ENCODE assay signal across 8 cellular contexts in genomic region chr11:62554377-62554776, GRCh38. TPM values are rescaled to one million over a fixed set of nuclear protein-coding genes. Genes with fewer than 3 reads are reported as not detected.
DNase-seq lines count a peak whose midpoint lies in the region; ATAC-seq and TF ChIP-seq lines count a peak whose summit lies in the region.
"Had no signal": no experiment of that assay in that cellular context is flagged by ENCODE, and none has a peak within 500 bp of the region (broad histone marks: within the 10 kb centered on the region; RNA-seq: fewer than 3 reads in every experiment).

No MANE protein-coding gene starts in this region.

- no peak overlapping the region for H3K4me3 ChIP-seq in WERI-Rb-1 (ENCODE audit: low read depth, low read length)
- no peak overlapping the region for H3K4me3 ChIP-seq in gastroesophageal sphincter

- peaks cover 15 to 97% (median 65%) of the 10 kb centered on the region in 3 donors for H3K4me1 ChIP-seq in gastroesophageal sphincter

- DNase-seq in HFFc6 (no peak), WERI-Rb-1 (no peak), DMS79 (lab: John Stamatoyannopoulos, UW) (no peak), AML-193 (lab: John Stamatoyannopoulos, UW) (no peak)
- DNase-seq: NK-92 treated with Interleukin-12 subunit alpha and Interleukin-12 subunit beta, amount 100 ng/mL, for 24 hours had no signal

- H3K36me3 Mint-ChIP-seq in HFFc6 (ENCODE audit: low read depth), result peaks cover 10% of the 10 kb centered on the region
- H3K36me3 Mint-ChIP-seq in stimulated activated memory B cell treated with anti-CD40 and anti-IgM and Interleukin-4, amounts not matched to agents 10 μg/mL and 1 μg/mL and 100 μg/mL, for 72 hours, result peaks cover 9% of the 10 kb centered on the region

- no peaks in the 10 kb centered on the region for H3K9me3 Mint-ChIP-seq in HFFc6
- H3K9me3 Mint-ChIP-seq in stimulated activated memory B cell treated with anti-CD40 and anti-IgM and Interleukin-4, amounts not matched to agents 10 μg/mL and 1 μg/mL and 100 μg/mL, for 72 hours, result no peaks in the 10 kb centered on the region

- H3K36me3 ChIP-seq in WERI-Rb-1 (peaks cover 34% of the 10 kb centered on the region), gastroesophageal sphincter (peaks cover 0 to 14% of the 10 kb centered on the region in 2 donors)

- TF ChIP-seq POLR2A in gastroesophageal sphincter (IDR thresholded peaks at IDR 0.05), result no peak

- peak overlapping the region; percentile 98 for H3K27ac Mint-ChIP-seq in HFFc6
- peak overlapping the region; percentile 96 for H3K27ac Mint-ChIP-seq in stimulated activated memory B cell treated with anti-CD40 and anti-IgM and Interleukin-4, amounts not matched to agents 10 μg/mL and 1 μg/mL and 100 μg/mL, for 72 hours

- peaks cover 67% of the 10 kb centered on the region for H3K4me1 Mint-ChIP-seq in HFFc6 (ENCODE audit: low read depth)
- H3K4me1 Mint-ChIP-seq in stimulated activated memory B cell treated with anti-CD40 and anti-IgM and Interleukin-4, amounts not matched to agents 10 μg/mL and 1 μg/mL and 100 μg/mL, for 72 hours, result peaks cover 92% of the 10 kb centered on the region

- no peak for TF ChIP-seq EP300 in gastroesophageal sphincter (IDR thresholded peaks at IDR 0.05)

- peak overlapping the region; percentile 86 for H3K4me3 Mint-ChIP-seq in HFFc6
- H3K4me3 Mint-ChIP-seq in stimulated activated memory B cell treated with anti-CD40 and anti-IgM and Interleukin-4, amounts not matched to agents 10 μg/mL and 1 μg/mL and 100 μg/mL, for 72 hours, result no peak overlapping the region

- H3K27me3 ChIP-seq in WERI-Rb-1 (ENCODE audit: insufficient read depth, low read depth, severe bottlenecking), result no peaks in the 10 kb centered on the region
- H3K27me3 ChIP-seq in gastroesophageal sphincter, result no peaks in the 10 kb centered on the region

- WGBS in gastroesophageal sphincter (ENCODE audit: low coverage in 1 of 2), 2 donors, result no CpG with 5 or more reads among the region's 2 CpGs

- H3K27ac ChIP-seq in WERI-Rb-1, result peak overlapping the region; percentile 94; the same call in 1 of the 2 replicates
- H3K27ac ChIP-seq in gastroesophageal sphincter, result peak overlapping the region; percentile 93 to 98 (median 95)

- TF ChIP-seq CTCF in HFFc6 (IDR thresholded peaks at IDR 0.05) (no peak), WERI-Rb-1 (IDR thresholded peaks at IDR 0.05; ENCODE audit: low read depth, low read length) (no peak), gastroesophageal sphincter (IDR thresholded peaks at IDR 0.05) (no peak)

- H3K9me3 ChIP-seq in WERI-Rb-1 (ENCODE audit: severe bottlenecking) (no peaks in the 10 kb centered on the region), gastroesophageal sphincter (no peaks in the 10 kb centered on the region)

- H3K27me3 Mint-ChIP-seq in HFFc6 (ENCODE audit: insufficient read depth), result peaks cover 10% of the 10 kb centered on the region
- H3K27me3 Mint-ChIP-seq in stimulated activated memory B cell treated with anti-CD40 and anti-IgM and Interleukin-4, amounts not matched to agents 10 μg/mL and 1 μg/mL and 100 μg/mL, for 72 hours, result no peaks in the 10 kb centered on the region

- no peak for ATAC-seq in gastroesophageal sphincter
- no peak for ATAC-seq in stimulated activated memory B cell treated with anti-CD40 and anti-IgM and Interleukin-4, amounts not matched to agents 10 μg/mL and 1 μg/mL and 100 μg/mL, for 72 hours
- no peak for ATAC-seq in HG03039 (IDR thresholded peaks at IDR 0.05; ENCODE audit: unreplicated experiment)

RNA-seq across cellular contexts. Expression of gene AHNAK, which starts 7.8 kb away (rescaled TPM):
- total RNA-seq in HFFc6 (2021; fragmentation: NEBNext Ultra II Directional; extraction: Animal tissue kit (Norgen Biotek cat#: 25700)), result 100 to 1,000 TPM; 426 to 589 (median 452) TPM
- total RNA-seq in gastroesophageal sphincter, result 1,000 to 10,000 TPM; 1,348 to 2,181 (median 1,745) TPM

RNA-seq across cellular contexts. Expression of gene EEF1G, which starts 19.3 kb away (rescaled TPM):
- total RNA-seq in HFFc6 (2021; fragmentation: NEBNext Ultra II Directional; extraction: Animal tissue kit (Norgen Biotek cat#: 25700)), result 1,000 to 10,000 TPM; 1,302 to 1,474 (median 1,327) TPM
- 1,000 to 10,000 TPM; 1,070 to 1,712 (median 1,374) TPM for total RNA-seq in gastroesophageal sphincter

RNA-seq across cellular contexts. Expression of gene TUT1, which starts 36.9 kb away (rescaled TPM):
- total RNA-seq in HFFc6 (2021; fragmentation: NEBNext Ultra II Directional; extraction: Animal tissue kit (Norgen Biotek cat#: 25700)), result 10 to 100 TPM; 14.6 to 18.0 (median 16.9) TPM
- total RNA-seq in gastroesophageal sphincter, result 1 to 10 TPM; 3.8 to 9.6 (median 7.6) TPM

RNA-seq across cellular contexts. Expression of gene MTA2, which starts 47.3 kb away (rescaled TPM):
- 100 to 1,000 TPM in 2 of 6 experiments, 10 to 100 TPM in 4; 89.6 to 106 (median 95.8) TPM for total RNA-seq in HFFc6 (2021; fragmentation: NEBNext Ultra II Directional; extraction: Animal tissue kit (Norgen Biotek cat#: 25700))
- total RNA-seq in gastroesophageal sphincter, result 10 to 100 TPM; 67.9 to 88.7 (median 85.6) TPM

RNA-seq across cellular contexts. Expression of gene EML3, which starts 58.2 kb away (rescaled TPM):
- total RNA-seq in HFFc6 (2021; fragmentation: NEBNext Ultra II Directional; extraction: Animal tissue kit (Norgen Biotek cat#: 25700)), result 10 to 100 TPM; 32.5 to 39.6 (median 36.4) TPM
- 10 to 100 TPM; 25.4 to 36.7 (median 31.9) TPM for total RNA-seq in gastroesophageal sphincter
